Comparison of ENCODE assay signal across 1 cellular context in the genomic region with DNA sequence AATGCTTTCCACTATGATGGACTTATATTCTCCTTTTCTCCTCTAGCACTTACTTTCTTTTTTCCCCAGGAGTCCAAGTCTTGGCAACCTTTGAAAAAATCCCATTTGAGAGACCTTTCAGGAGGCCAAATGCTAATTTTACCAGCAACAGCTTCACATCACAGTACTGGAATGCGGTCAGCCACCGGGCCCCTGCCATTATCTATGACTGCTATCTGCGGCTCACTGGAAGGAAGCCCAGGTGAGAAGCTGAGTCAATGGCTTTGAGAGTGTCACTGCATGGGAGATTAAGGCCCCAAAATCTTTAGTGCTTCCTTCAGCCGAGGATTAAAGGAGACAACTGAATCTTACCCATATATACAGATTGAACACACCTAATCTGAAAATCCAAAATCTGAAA.
TF ChIP-seq lines count a peak whose summit lies in the region.

No MANE protein-coding gene starts in this region.

TF ChIP-seq in H1, 55 proteins besides CTCF, POLR2A, EP300 and RAD21:
- no peak for TF ChIP-seq NRF1 (IDR thresholded peaks at IDR 0.05; ENCODE audit: low read depth, low read length)
- TF ChIP-seq RNF2 (IDR thresholded peaks at IDR 0.05; ENCODE audit: borderline replicate concordance, low read depth, low read length, missing control alignments, poor library complexity, severe bottlenecking) = no peak
- 0 out of 2 replicates have a peak, but pooled peaks have one; percentile 39 for TF ChIP-seq TEAD4 (IDR thresholded peaks at IDR 0.05; ENCODE audit: low read depth, low read length)
- TF ChIP-seq TAF7 (optimal IDR thresholded peaks at IDR 0.05; ENCODE audit: borderline replicate concordance, low read depth, low read length) = no peak
- TF ChIP-seq SRF (IDR thresholded peaks at IDR 0.05; ENCODE audit: low read depth, low read length) = no peak
- 0 out of 2 replicates have a peak, but pooled peaks have one; percentile 10 for TF ChIP-seq SP1 (IDR thresholded peaks at IDR 0.05; ENCODE audit: low read depth, low read length)
- no peak for TF ChIP-seq GABPA (IDR thresholded peaks at IDR 0.05; ENCODE audit: borderline replicate concordance, insufficient read depth, low read length)
- 0 out of 2 replicates have a peak, but pooled peaks have one; percentile 35 for TF ChIP-seq YY1 (IDR thresholded peaks at IDR 0.05; ENCODE audit: low read depth, low read length)
- TF ChIP-seq SIN3A (conservative IDR thresholded peaks at IDR 0.05 in 1 of 2, IDR thresholded peaks at IDR 0.05 in 1 of 2; ENCODE audit: low read depth in 1 of 2, low read length in 2 of 2) = no peak
